1 cellular context compared by ENCODE assay signal in genomic region chr19:45590300-45591003, GRCh38.
TF ChIP-seq lines count a peak whose summit lies in the region.

No MANE protein-coding gene starts in this region.

TF ChIP-seq in HCT116, 20 proteins besides CTCF, POLR2A, EP300 and RAD21 (continued from another document):
- TF ChIP-seq ZFX (IDR thresholded peaks at IDR 0.05) (no peak), EZH2phosphoT487 (IDR thresholded peaks at IDR 0.05; ENCODE audit: borderline replicate concordance) (no peak), CEBPB (IDR thresholded peaks at IDR 0.05; ENCODE audit: low read depth) (no peak), YY1 (IDR thresholded peaks at IDR 0.05; ENCODE audit: extremely low read depth, insufficient replicate concordance, low read depth, low read length) (no peak), ZBTB33 (IDR thresholded peaks at IDR 0.05; ENCODE audit: extremely low read depth, insufficient replicate concordance, low read length) (no peak), REST (IDR thresholded peaks at IDR 0.05; ENCODE audit: low read depth) (no peak), JUND (IDR thresholded peaks at IDR 0.05) (no peak), FOSL1 (IDR thresholded peaks at IDR 0.05; ENCODE audit: low read depth) (no peak), EGR1 (IDR thresholded peaks at IDR 0.05; ENCODE audit: low read depth) (no peak)
